8 cellular contexts compared by ENCODE assay signal in the genomic region with DNA sequence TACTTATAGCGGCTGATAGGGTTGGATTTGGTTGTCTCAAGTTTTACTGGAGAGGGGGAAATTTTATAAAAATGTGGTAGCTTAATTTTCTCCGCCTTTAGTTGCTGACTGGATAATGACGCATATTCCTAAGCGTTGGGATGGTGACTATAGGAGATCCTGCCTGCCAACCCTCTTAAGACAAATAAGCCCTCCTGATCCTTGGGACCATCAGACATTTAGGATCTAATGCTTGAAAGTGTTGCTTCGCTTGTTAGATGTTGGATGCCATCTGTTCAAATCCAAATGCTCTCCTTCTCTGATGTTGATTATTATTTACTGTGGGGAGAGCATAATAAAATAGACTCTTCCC. TPM values are rescaled to one million over a fixed set of nuclear protein-coding genes. Genes with fewer than 3 reads are reported as not detected.
DNase-seq lines count a peak whose midpoint lies in the region; ATAC-seq lines count a peak whose summit lies in the region.

No MANE protein-coding gene starts in this region.

- CTCF ChIA-PET in activated CD4-positive, alpha-beta memory T cell treated with anti-CD3 and anti-CD28 coated beads, Interleukin-2, amount 10 ng/mL, durations not matched to agents 7 days and 5 days (lab: Charles Lee): interaction anchor here (1.1 kb wide), 1 partner anchor 196 kb away, joined by 3 read pairs; no protein-coding TSS in a partner anchor

- ATAC-seq in GM21526 (IDR thresholded peaks at IDR 0.05; ENCODE audit: low FRiP score, unreplicated experiment): no peak

- peak overlapping the region; percentile 90 for H3K27ac Mint-ChIP-seq in T-helper 1 cell treated with Interleukin-12 subunit alpha and Interleukin-12 subunit beta and Interleukin-4 antibody, amounts not matched to agents 30 μg/mL and 1 μg/mL, for 36 hours
- H3K27ac Mint-ChIP-seq in activated CD4-positive, alpha-beta memory T cell treated with anti-CD3 and anti-CD28 coated beads, Interleukin-2, amount 10 ng/mL, durations not matched to agents 7 days and 5 days: no peak overlapping the region

- peaks cover 53% of the 10 kb centered on the region for H3K4me1 Mint-ChIP-seq in T-helper 1 cell treated with Interleukin-12 subunit alpha and Interleukin-12 subunit beta and Interleukin-4 antibody, amounts not matched to agents 30 μg/mL and 1 μg/mL, for 36 hours (ENCODE audit: low read depth)
- H3K4me1 Mint-ChIP-seq in activated CD4-positive, alpha-beta memory T cell treated with anti-CD3 and anti-CD28 coated beads, Interleukin-2, amount 10 ng/mL, durations not matched to agents 7 days and 5 days: peaks cover 60% of the 10 kb centered on the region

- H3K9me3 Mint-ChIP-seq in T-helper 1 cell treated with Interleukin-12 subunit alpha and Interleukin-12 subunit beta and Interleukin-4 antibody, amounts not matched to agents 30 μg/mL and 1 μg/mL, for 36 hours: no peaks in the 10 kb centered on the region
- H3K9me3 Mint-ChIP-seq in activated CD4-positive, alpha-beta memory T cell treated with anti-CD3 and anti-CD28 coated beads, Interleukin-2, amount 10 ng/mL, durations not matched to agents 7 days and 5 days: no peaks in the 10 kb centered on the region

- H3K36me3 Mint-ChIP-seq in T-helper 1 cell treated with Interleukin-12 subunit alpha and Interleukin-12 subunit beta and Interleukin-4 antibody, amounts not matched to agents 30 μg/mL and 1 μg/mL, for 36 hours (ENCODE audit: low read depth): peaks cover 5% of the 10 kb centered on the region
- peaks cover 8% of the 10 kb centered on the region for H3K36me3 Mint-ChIP-seq in activated CD4-positive, alpha-beta memory T cell treated with anti-CD3 and anti-CD28 coated beads, Interleukin-2, amount 10 ng/mL, durations not matched to agents 7 days and 5 days (ENCODE audit: low read depth)

- H3K4me3 Mint-ChIP-seq in T-helper 1 cell treated with Interleukin-12 subunit alpha and Interleukin-12 subunit beta and Interleukin-4 antibody, amounts not matched to agents 30 μg/mL and 1 μg/mL, for 36 hours: peak overlapping the region; percentile 93
- peak overlapping the region; percentile 94 for H3K4me3 Mint-ChIP-seq in activated CD4-positive, alpha-beta memory T cell treated with anti-CD3 and anti-CD28 coated beads, Interleukin-2, amount 10 ng/mL, durations not matched to agents 7 days and 5 days

- no peaks in the 10 kb centered on the region for H3K27me3 Mint-ChIP-seq in T-helper 1 cell treated with Interleukin-12 subunit alpha and Interleukin-12 subunit beta and Interleukin-4 antibody, amounts not matched to agents 30 μg/mL and 1 μg/mL, for 36 hours (ENCODE audit: low read depth)
- peaks cover 6% of the 10 kb centered on the region for H3K27me3 Mint-ChIP-seq in activated CD4-positive, alpha-beta memory T cell treated with anti-CD3 and anti-CD28 coated beads, Interleukin-2, amount 10 ng/mL, durations not matched to agents 7 days and 5 days

- POLR2A ChIA-PET in activated CD4-positive, alpha-beta memory T cell treated with anti-CD3 and anti-CD28 coated beads, Interleukin-2, amount 10 ng/mL, durations not matched to agents 7 days and 5 days (lab: Charles Lee): interaction anchor here (1.0 to 2.0 kb wide), 4 partner anchors 27 to 434 kb away, joined by 3 to 5 read pairs (median 3); a partner anchor contains a TSS

- H3K4me3 ChIP-seq in iPS-11a (ENCODE audit: low read depth, low read length): peak overlapping the region; percentile 82

- no peak for DNase-seq in T-helper 1 cell
- DNase-seq in activated CD4-positive, alpha-beta memory T cell treated with anti-CD3 and anti-CD28 coated beads, Interleukin-2, amount 10 ng/mL, durations not matched to agents 7 days and 5 days: no peak
- DNase-seq in stromal cell of bone marrow (ENCODE audit: low read depth): peak; percentile 52
- no peak for DNase-seq in HK-2 (ENCODE audit: unreplicated experiment)
- no peak for DNase-seq in NCI-H2196 (lab: John Stamatoyannopoulos, UW; ENCODE audit: unreplicated experiment)

RNA-seq across cellular contexts. Expression of a gene that starts 2.2 kb away (rescaled TPM):
- 10 to 100 TPM; 24.1 to 27.8 TPM for total RNA-seq in activated CD4-positive, alpha-beta memory T cell treated with anti-CD3 and anti-CD28 coated beads, Interleukin-2, amount 10 ng/mL, durations not matched to agents 7 days and 5 days
